13 cellular contexts compared by ENCODE assay signal in genomic region chr12:132426349-132427176, GRCh38.
"Had no signal": no experiment of that assay in that cellular context is flagged by ENCODE, and none has a peak within 500 bp of the region (broad histone marks: within the 10 kb centered on the region; RNA-seq: fewer than 3 reads in every experiment).

No MANE protein-coding gene starts in this region.

- H3K27ac ChIP-seq: breast epithelium, dorsolateral prefrontal cortex, esophagus muscularis mucosa, parathyroid adenoma, transverse colon had no signal

- H3K36me3 ChIP-seq: breast epithelium, esophagus muscularis mucosa, transverse colon had no signal

- H3K36me3 Mint-ChIP-seq: activated CD8-positive, alpha-beta memory T cell treated with anti-CD3 and anti-CD28 coated beads, Interleukin-2, amount 10 ng/mL, durations not matched to agents 7 days and 5 days had no signal

- H3K4me1 ChIP-seq: breast epithelium, parathyroid adenoma had no signal

- H3K27ac Mint-ChIP-seq: activated CD4-positive, alpha-beta T cell treated with anti-CD3 and anti-CD28 coated beads, Interleukin-2, amount 10 ng/mL, durations not matched to agents 7 days and 5 days; activated CD8-positive, alpha-beta memory T cell treated with anti-CD3 and anti-CD28 coated beads, Interleukin-2, amount 10 ng/mL, durations not matched to agents 7 days and 5 days; activated naive CD4-positive, alpha-beta T cell treated with anti-CD3 and anti-CD28 coated beads, Interleukin-2, amount 50 U/mL, for 72 hours; activated T-cell treated with anti-CD3 and anti-CD28 coated beads, Interleukin-2, amount 50 U/mL, for 24 hours had no signal

- H3K9me3 ChIP-seq: breast epithelium, esophagus muscularis mucosa, transverse colon had no signal

- H3K4me3 ChIP-seq: breast epithelium, dorsolateral prefrontal cortex, esophagus muscularis mucosa, smooth muscle cell, transverse colon had no signal

- ATAC-seq: activated CD8-positive, alpha-beta memory T cell treated with anti-CD3 and anti-CD28 coated beads, Interleukin-2, amount 10 ng/mL, durations not matched to agents 7 days and 5 days; activated naive CD4-positive, alpha-beta T cell treated with anti-CD3 and anti-CD28 coated beads, Interleukin-2, amount 50 U/mL, for 72 hours had no signal

- H3K4me3 Mint-ChIP-seq: activated CD4-positive, alpha-beta T cell treated with anti-CD3 and anti-CD28 coated beads, Interleukin-2, amount 10 ng/mL, durations not matched to agents 7 days and 5 days; activated CD8-positive, alpha-beta memory T cell treated with anti-CD3 and anti-CD28 coated beads, Interleukin-2, amount 10 ng/mL, durations not matched to agents 7 days and 5 days; activated T-cell treated with anti-CD3 and anti-CD28 coated beads, Interleukin-2, amount 50 U/mL, for 24 hours had no signal

- H3K27me3 Mint-ChIP-seq: activated T-cell treated with anti-CD3 and anti-CD28 coated beads, Interleukin-2, amount 50 U/mL, for 24 hours had no signal

- DNase-seq: activated CD4-positive, alpha-beta T cell treated with anti-CD3 and anti-CD28 coated beads, Interleukin-2, amount 10 ng/mL, durations not matched to agents 7 days and 5 days; activated CD4-positive, CD25-positive, alpha-beta regulatory T cell; activated CD8-positive, alpha-beta memory T cell treated with anti-CD3 and anti-CD28 coated beads, Interleukin-2, amount 10 ng/mL, durations not matched to agents 7 days and 5 days; activated effector memory CD4-positive, alpha-beta T cell treated with Interleukin-2 at 50 U/mL for 16 hours; activated T-cell treated with anti-CD3 and anti-CD28 coated beads, Interleukin-2, amount 50 U/mL, for 24 hours; dorsolateral prefrontal cortex; retina; transverse colon had no signal
